24 cellular contexts compared by ENCODE assay signal in genomic region chr4:84799318-84799717, GRCh38.
"Had no signal": no experiment of that assay in that cellular context is flagged by ENCODE, and none has a peak within 500 bp of the region (broad histone marks: within the 10 kb centered on the region; RNA-seq: fewer than 3 reads in every experiment).

No MANE protein-coding gene starts in this region.

- H3K4me1 ChIP-seq: prostate gland, uterus had no signal

- H3K27ac ChIP-seq: dorsolateral prefrontal cortex, ovary, prostate gland, uterus, VCaP had no signal

- ATAC-seq: activated T-cell treated with anti-CD3 and anti-CD28 coated beads, Interleukin-2, amount 50 U/mL, for 72 hours; left colon; naive thymus-derived CD4-positive, alpha-beta T cell; stimulated activated memory B cell treated with anti-CD40 and anti-IgM and Interleukin-4, amounts not matched to agents 10 μg/mL and 1 μg/mL and 100 μg/mL, for 72 hours; stimulated activated naive CD8-positive, alpha-beta T cell treated with anti-CD3 and anti-CD28 coated beads, Interleukin-15, amount 100 ng/mL, for 72 hours had no signal

- H3K36me3 ChIP-seq: ovary, prostate gland, uterus had no signal

- H3K9me3 ChIP-seq: ovary, prostate gland, uterus had no signal

- DNase-seq: activated CD4-positive, alpha-beta T cell treated with anti-CD3 and anti-CD28 coated beads for 4 hours; activated CD4-positive, alpha-beta T cell treated with anti-CD3 and anti-CD28 coated beads, Interleukin-2, amount 50 U/mL, for 4 hours; activated naive CD4-positive, alpha-beta T cell treated with Interleukin-2 at 50 U/mL for 16 hours; activated T-cell treated with anti-CD3 and anti-CD28 coated beads for 4 hours; activated T-cell treated with anti-CD3 and anti-CD28 coated beads, Interleukin-2, amount 50 U/mL, for 72 hours; anterior cingulate cortex; dorsolateral prefrontal cortex; effector memory CD4-positive, alpha-beta T cell; foreskin fibroblast; left colon; naive thymus-derived CD4-positive, alpha-beta T cell; ovary; stimulated activated CD4-positive, alpha-beta T cell treated with anti-CD3 and anti-CD28 coated beads, Interleukin-1b, Interleukin-23, amount 100 ng/mL, for 48 hours; stimulated activated CD4-positive, alpha-beta T cell treated with anti-CD3 and anti-CD28 coated beads, Interleukin-4, amount 100 ng/mL, for 4 hours; stimulated activated CD8-positive, alpha-beta memory T cell treated with anti-CD3 and anti-CD28 coated beads, Interleukin-4, amount 100 ng/mL, for 48 hours; stimulated activated naive CD8-positive, alpha-beta T cell treated with anti-CD3 and anti-CD28 coated beads, Interleukin-15, amount 100 ng/mL, for 72 hours; substantia nigra; uterus had no signal

- H3K4me2 ChIP-seq: smooth muscle cell had no signal

- H3K4me3 ChIP-seq: dorsolateral prefrontal cortex, ovary, prostate gland, smooth muscle cell, uterus had no signal

- H3K27me3 ChIP-seq: dorsolateral prefrontal cortex, ovary, uterus had no signal

- FAIRE-seq: colon, keratinocyte had no signal
